Comparison of ENCODE assay signal across 20 cellular contexts in genomic region chr17:27994586-27994985, GRCh38. TPM values are rescaled to one million over a fixed set of nuclear protein-coding genes. Genes with fewer than 3 reads are reported as not detected.
A peak's percentile ranks its signal among the peaks of the same experiment; 100 is the strongest.
DNase-seq lines count a peak whose midpoint lies in the region; ATAC-seq and TF ChIP-seq lines count a peak whose summit lies in the region.
"Had no signal": no experiment of that assay in that cellular context is flagged by ENCODE, and none has a peak within 500 bp of the region (broad histone marks: within the 10 kb centered on the region; RNA-seq: fewer than 3 reads in every experiment).

No MANE protein-coding gene starts in this region.

- H3K4me1 ChIP-seq in GM23338 (ENCODE audit: insufficient read depth) = peaks cover 9% of the 10 kb centered on the region; the same call in 1 of the 2 replicates
- H3K4me1 ChIP-seq: HAP-1 had no signal

- H3K27me3 ChIP-seq in GM23338 (ENCODE audit: insufficient read depth) = no peaks in the 10 kb centered on the region

- no peak overlapping the region for H2AFZ ChIP-seq in GM23338

- H3K9me2 ChIP-seq in GM23338 (ENCODE audit: insufficient read depth) = peaks cover 25% of the 10 kb centered on the region

- ATAC-seq in GM23338 = peak; percentile 32; the same call in 1 of the 3 replicates
- no peak for ATAC-seq in stimulated activated naive B cell treated with anti-CD40 and anti-IgM and Interleukin-4, amounts not matched to agents 10 μg/mL and 1 μg/mL and 100 μg/mL, for 72 hours (replicated peaks)
- ATAC-seq in HG02763 (IDR thresholded peaks at IDR 0.05; ENCODE audit: unreplicated experiment) = no peak
- ATAC-seq: GM12878, Right ventricle myocardium inferior had no signal

- H3K4me3 ChIP-seq in GM23338 = no peak overlapping the region
- H3K4me3 ChIP-seq: GM12878, HAP-1 had no signal

- no peak overlapping the region for H3K27ac Mint-ChIP-seq in GM23338
- no peak overlapping the region for H3K27ac Mint-ChIP-seq in stimulated activated naive B cell treated with anti-CD40 and anti-IgM and Interleukin-4, amounts not matched to agents 10 μg/mL and 1 μg/mL and 100 μg/mL, for 72 hours
- H3K27ac Mint-ChIP-seq: CD4-positive, alpha-beta T cell had no signal

- no peaks in the 10 kb centered on the region for H3K36me3 Mint-ChIP-seq in GM23338 (ENCODE audit: low read depth)
- no peaks in the 10 kb centered on the region for H3K36me3 Mint-ChIP-seq in stimulated activated naive B cell treated with anti-CD40 and anti-IgM and Interleukin-4, amounts not matched to agents 10 μg/mL and 1 μg/mL and 100 μg/mL, for 72 hours

- no peak for DNase-seq in GM23338 (ENCODE audit: low spot score)
- DNase-seq in inferior parietal cortex (ENCODE audit: extremely low spot score) = peak; percentile 78
- DNase-seq in substantia nigra (lab: John Stamatoyannopoulos, UW) = peak in 6 of 49 donors; percentile 3 to 64 (median 16)
- no peak for DNase-seq in stimulated activated naive B cell treated with anti-CD40 and anti-IgM and Interleukin-4, amounts not matched to agents 10 μg/mL and 1 μg/mL and 100 μg/mL, for 72 hours
- no peak for DNase-seq in stimulated activated CD8-positive, alpha-beta memory T cell treated with anti-CD3 and anti-CD28 coated beads, Interleukin-4, amount 100 ng/mL, for 48 hours
- no peak for DNase-seq in activated naive CD4-positive, alpha-beta T cell treated with anti-CD3 and anti-CD28 coated beads, Interleukin-2, amount 50 U/mL, for 16 hours
- DNase-seq: Caco-2; CD4-positive, alpha-beta T cell; DND-41; NCI-H1105; NCI-H146; NCI-H2029; NCI-H345; NCI-H524; OCI-M1 had no signal

- TF ChIP-seq CTCF in GM23338 (conservative IDR thresholded peaks at IDR 0.05; ENCODE audit: low read depth in 2 of 2) = no peak

- H4K20me1 ChIP-seq in GM23338 (replicated peaks; ENCODE audit: insufficient read depth) = no peaks in the 10 kb centered on the region

- H3K9me3 Mint-ChIP-seq in GM23338 = no peaks in the 10 kb centered on the region
- no peaks in the 10 kb centered on the region for H3K9me3 Mint-ChIP-seq in stimulated activated naive B cell treated with anti-CD40 and anti-IgM and Interleukin-4, amounts not matched to agents 10 μg/mL and 1 μg/mL and 100 μg/mL, for 72 hours
- H3K9me3 Mint-ChIP-seq: CD4-positive, alpha-beta T cell had no signal

- H3K27ac ChIP-seq in GM23338 (ENCODE audit: low read depth) (no peak overlapping the region), angular gyrus (ENCODE audit: low read depth, low read length) (peak overlapping the region; percentile 91), substantia nigra (ENCODE audit: low read depth, low read length, poor library complexity, severe bottlenecking) (peak overlapping the region; percentile 97)

- H3K27me3 Mint-ChIP-seq in GM23338 (ENCODE audit: insufficient read depth, low read depth, poor library complexity) = peaks cover 2% of the 10 kb centered on the region
- peaks cover 21 to 27% of the 10 kb centered on the region in 2 donors for H3K27me3 Mint-ChIP-seq in stimulated activated naive B cell treated with anti-CD40 and anti-IgM and Interleukin-4, amounts not matched to agents 10 μg/mL and 1 μg/mL and 100 μg/mL, for 72 hours

- H3F3A ChIP-seq in GM23338 (replicated peaks; ENCODE audit: low read depth) = no peaks in the 10 kb centered on the region

- H3K36me3 ChIP-seq in GM23338 (ENCODE audit: insufficient read depth) = no peaks in the 10 kb centered on the region
- H3K36me3 ChIP-seq: HAP-1 had no signal

- H3K4me2 ChIP-seq in GM23338 = no peak overlapping the region; the same call in 1 of the 2 replicates

- peaks cover 17% of the 10 kb centered on the region for H3K4me1 Mint-ChIP-seq in GM23338
- no peaks in the 10 kb centered on the region for H3K4me1 Mint-ChIP-seq in stimulated activated naive B cell treated with anti-CD40 and anti-IgM and Interleukin-4, amounts not matched to agents 10 μg/mL and 1 μg/mL and 100 μg/mL, for 72 hours

- no peaks in the 10 kb centered on the region for H3K79me2 ChIP-seq in GM23338 (replicated peaks; ENCODE audit: insufficient read depth)

- no peak overlapping the region for H3K4me3 Mint-ChIP-seq in GM23338
- H3K4me3 Mint-ChIP-seq in stimulated activated naive B cell treated with anti-CD40 and anti-IgM and Interleukin-4, amounts not matched to agents 10 μg/mL and 1 μg/mL and 100 μg/mL, for 72 hours = no peak overlapping the region
- H3K4me3 Mint-ChIP-seq: CD4-positive, alpha-beta T cell had no signal

TF ChIP-seq in GM23338, 12 proteins besides CTCF, POLR2A, EP300 and RAD21 (continues in another document):
- TF ChIP-seq ZNF114 (CRISPR knock-in tag; IDR thresholded peaks at IDR 0.05) (no peak), POLR2AphosphoS5 (IDR thresholded peaks at IDR 0.05; ENCODE audit: low read depth) (no peak), STAT1 (IDR thresholded peaks at IDR 0.05; ENCODE audit: unreplicated experiment) (no peak), CREB1 (CRISPR knock-in tag; IDR thresholded peaks at IDR 0.05; ENCODE audit: low read depth) (no peak), EZH2phosphoT487 (IDR thresholded peaks at IDR 0.05; ENCODE audit: unreplicated experiment) (no peak), ZNF462 (CRISPR knock-in tag; IDR thresholded peaks at IDR 0.05) (no peak), ETS1 (IDR thresholded peaks at IDR 0.05) (no peak), EZH2 (IDR thresholded peaks at IDR 0.05; ENCODE audit: low read depth, unreplicated experiment) (no peak), JUNB (IDR thresholded peaks at IDR 0.05; ENCODE audit: unreplicated experiment) (no peak), NANOG (IDR thresholded peaks at IDR 0.05; ENCODE audit: borderline replicate concordance) (no peak)

RNA-seq across cellular contexts. Expression of gene NLK, which starts 47.9 kb away (rescaled TPM):
- total RNA-seq in GM23338 (2014; rRNA removed; shearing (Covaris generic)) = 67.7 and 78.5 TPM in 2 replicates
- 31.9 and 34.7 TPM in 2 replicates for polyA plus RNA-seq in GM23338 (2016; fragmentation: Nextera tagmentation; extraction: Ambion mirVana)
